ENCODE assay signal across 17 cellular contexts in genomic region chr4:76448211-76448610, GRCh38. TPM values are rescaled to one million over a fixed set of nuclear protein-coding genes. Genes with fewer than 3 reads are reported as not detected.
"Had no signal": no experiment of that assay in that cellular context is flagged by ENCODE, and none has a peak within 500 bp of the region (broad histone marks: within the 10 kb centered on the region; RNA-seq: fewer than 3 reads in every experiment).

No MANE protein-coding gene starts in this region.

- H3K4me3 ChIP-seq: coronary artery, hepatocyte, sigmoid colon, skin epidermis, testis, tibial nerve had no signal

- ATAC-seq: naive thymus-derived CD8-positive, alpha-beta T cell; stimulated activated naive CD8-positive, alpha-beta T cell treated with anti-CD3 and anti-CD28 coated beads, Interleukin-15, Interleukin-2, amounts not matched to agents 100 U/mL and 50 U/mL, for 24 hours had no signal

- H3K9me3 ChIP-seq: sigmoid colon, testis, tibial nerve had no signal

- DNase-seq: central memory CD4-positive, alpha-beta T cell; effector CD4-positive, alpha-beta T cell; head of caudate nucleus; left colon; naive thymus-derived CD8-positive, alpha-beta T cell; sigmoid colon; stimulated activated CD4-positive, alpha-beta T cell treated with anti-CD3 and anti-CD28 coated beads, Interleukin-2, amount 100 ng/mL, for 24 hours; stimulated activated naive CD8-positive, alpha-beta T cell treated with anti-CD3 and anti-CD28 coated beads, Interleukin-15, Interleukin-2, amounts not matched to agents 100 U/mL and 50 U/mL, for 24 hours; testis had no signal

- H2AFZ ChIP-seq: hepatocyte had no signal

- H3K4me1 ChIP-seq: testis had no signal

- H3K27ac ChIP-seq: hepatocyte, testis had no signal

- H3K27me3 ChIP-seq: hepatocyte, sigmoid colon, testis, tibial nerve had no signal

- H3K36me3 ChIP-seq: sigmoid colon, tibial nerve had no signal

- H3K4me2 ChIP-seq: hepatocyte had no signal

- H3K79me2 ChIP-seq: hepatocyte had no signal

RNA-seq across cellular contexts. Expression of gene SHROOM3, which starts 13.2 kb away (rescaled TPM):
- total RNA-seq: naive thymus-derived CD8-positive, alpha-beta T cell had no signal
- polyA plus RNA-seq: naive thymus-derived CD8-positive, alpha-beta T cell had no signal

RNA-seq across cellular contexts. Expression of gene CCDC158, which starts 27.3 kb away (rescaled TPM):
- total RNA-seq: chondrocyte; dermis microvascular lymphatic vessel endothelial cell; hepatocyte; mononuclear cell; naive thymus-derived CD8-positive, alpha-beta T cell; pulmonary artery endothelial cell had no signal
- polyA plus RNA-seq: naive thymus-derived CD8-positive, alpha-beta T cell had no signal
